8 cellular contexts compared by ENCODE assay signal in genomic region chr11:94925422-94926270, GRCh38. TPM values are rescaled to one million over a fixed set of nuclear protein-coding genes. Genes with fewer than 3 reads are reported as not detected.
DNase-seq lines count a peak whose midpoint lies in the region; ATAC-seq and TF ChIP-seq lines count a peak whose summit lies in the region.

No MANE protein-coding gene starts in this region.

- no peak for TF ChIP-seq POLR2A in heart left ventricle (IDR thresholded peaks at IDR 0.05)
- no peak for TF ChIP-seq POLR2A in testis (IDR thresholded peaks at IDR 0.05)

- H3K4me3 ChIP-seq in heart left ventricle (no peak overlapping the region), HUES48 (ENCODE audit: low read depth, low read length) (no peak overlapping the region), upper lobe of right lung (no peak overlapping the region), testis (no peak overlapping the region)

- TF ChIP-seq CTCF in heart left ventricle (IDR thresholded peaks at IDR 0.05) (no peak), upper lobe of right lung (IDR thresholded peaks at IDR 0.05) (no peak), testis (IDR thresholded peaks at IDR 0.05) (no peak)

- no peak for DNase-seq in heart left ventricle
- no peak for DNase-seq in Right ventricle myocardium superior
- peak; percentile 27 for DNase-seq in iris pigment epithelial cell (ENCODE audit: low read depth)
- DNase-seq in upper lobe of right lung: no peak
- no peak for DNase-seq in NCI-H187 (lab: John Stamatoyannopoulos, UW)
- DNase-seq in NCI-H2227 treated with DMSO at 0.1 percent for 48 hours (lab: John Stamatoyannopoulos, UW): no peak
- no peak for DNase-seq in testis

- peaks cover 8 to 50% (median 41%) of the 10 kb centered on the region in 12 donors for H3K4me1 ChIP-seq in heart left ventricle
- H3K4me1 ChIP-seq in HUES48 (ENCODE audit: control insufficient read depth, insufficient read depth, low read length): peaks cover 8% of the 10 kb centered on the region; the same call in 1 of the 2 replicates
- peaks cover 49% of the 10 kb centered on the region for H3K4me1 ChIP-seq in upper lobe of right lung
- H3K4me1 ChIP-seq in testis: peaks cover 8% of the 10 kb centered on the region

- no peaks in the 10 kb centered on the region for H3K27me3 ChIP-seq in heart left ventricle
- H3K27me3 ChIP-seq in HUES48 (ENCODE audit: control insufficient read depth, insufficient read depth, low read length): no peaks in the 10 kb centered on the region
- no peaks in the 10 kb centered on the region for H3K27me3 ChIP-seq in upper lobe of right lung
- no peaks in the 10 kb centered on the region for H3K27me3 ChIP-seq in testis

- H3K27ac ChIP-seq in heart left ventricle (peak overlapping the region in 11 of 12 donors; percentile 57 to 90 (median 78)), HUES48 (ENCODE audit: low read depth, low read length) (peak overlapping the region; percentile 1), upper lobe of right lung (peak overlapping the region; percentile 60), testis (peak overlapping the region in 1 of 2 donors; percentile 43)

- H3K9ac ChIP-seq in HUES48 (ENCODE audit: low read depth, low read length): no peak overlapping the region

- intact Hi-C loops in heart left ventricle (cut with DNase I): loop anchor here in 1 of 10 donors (10.0 kb wide), 1 partner anchor 51 kb away; no protein-coding TSS in a partner anchor
- intact Hi-C loops in Right ventricle myocardium superior (cut with DNase I): no loop called here
- intact Hi-C loops in upper lobe of right lung (cut with DNase I): no loop called here
- intact Hi-C loops in testis (cut with DNase I; ENCODE audit: low total_unique reads): no loop called here

- 48 to 64% (median 52%) methylated on average over 7 of the region's 7 CpGs for WGBS in heart left ventricle, 4 donors
- 63 to 69% methylated on average over 7 of the region's 7 CpGs for WGBS in testis, 2 donors

- no peak for ATAC-seq in heart left ventricle
- ATAC-seq in Right ventricle myocardium superior (ENCODE audit: poor library complexity): no peak
- ATAC-seq in upper lobe of right lung: no peak

- H3K36me3 ChIP-seq in heart left ventricle: no peaks in the 10 kb centered on the region
- no peaks in the 10 kb centered on the region for H3K36me3 ChIP-seq in HUES48 (ENCODE audit: control insufficient read depth, insufficient read depth, low read length)
- no peaks in the 10 kb centered on the region for H3K36me3 ChIP-seq in upper lobe of right lung
- no peaks in the 10 kb centered on the region for H3K36me3 ChIP-seq in testis (ENCODE audit: low read depth, missing control alignments)

- no peaks in the 10 kb centered on the region for H3K9me3 ChIP-seq in heart left ventricle
- H3K9me3 ChIP-seq in HUES48 (ENCODE audit: control insufficient read depth, insufficient read depth, low read length): no peaks in the 10 kb centered on the region
- H3K9me3 ChIP-seq in upper lobe of right lung: no peaks in the 10 kb centered on the region
- H3K9me3 ChIP-seq in testis: no peaks in the 10 kb centered on the region

RNA-seq across cellular contexts. Expression of gene CWC15, which starts 47.7 kb away (rescaled TPM):
- 10 to 100 TPM; 54.4 to 81.8 (median 62.6) TPM for total RNA-seq in heart left ventricle
- 100 to 1,000 TPM in 1 of 2 donors, 10 to 100 TPM in 1; 71.4 to 118 TPM for polyA plus RNA-seq in heart left ventricle
- total RNA-seq in Right ventricle myocardium superior: 74.8 TPM
- total RNA-seq in upper lobe of right lung: 53.9 TPM
- total RNA-seq in testis: 10 to 100 TPM; 59.2 to 81.8 TPM
- polyA plus RNA-seq in testis (ENCODE audit: insufficient read depth, low read depth, low replicate concordance): 101 TPM

RNA-seq across cellular contexts. Expression of gene KDM4D, which starts 47.9 kb away (rescaled TPM):
- 1 to 10 TPM in 3 of 9 donors, under 1 TPM in 5, not detected in 1; 0.65 to 1.3 (median 0.95) TPM for total RNA-seq in heart left ventricle
- polyA plus RNA-seq in heart left ventricle: under 1 TPM; 0.19 to 0.85 TPM
- total RNA-seq in Right ventricle myocardium superior: 0.40 TPM
- total RNA-seq in upper lobe of right lung: 0.52 TPM
- 10 to 100 TPM; 43.9 to 44.2 TPM for total RNA-seq in testis
- polyA plus RNA-seq in testis (ENCODE audit: insufficient read depth, low read depth, low replicate concordance): 96.1 TPM

Comparison
In these comparisons a context has a peak if more than half of its experiments do, and no peak if none do; other contexts are left out.
1. RNA of gene KDM4D, which starts 47.9 kb away (total RNA-seq): 43.9 to 44.2 TPM in testis; 0.65 to 1.3 TPM in heart left ventricle, 0.52 TPM in upper lobe of right lung (single experiment) and 0.40 TPM in Right ventricle myocardium superior (single experiment); every median in the first group is over 10 times any median in the second.